ENCODE assay signal across 13 cellular contexts in the genomic region with DNA sequence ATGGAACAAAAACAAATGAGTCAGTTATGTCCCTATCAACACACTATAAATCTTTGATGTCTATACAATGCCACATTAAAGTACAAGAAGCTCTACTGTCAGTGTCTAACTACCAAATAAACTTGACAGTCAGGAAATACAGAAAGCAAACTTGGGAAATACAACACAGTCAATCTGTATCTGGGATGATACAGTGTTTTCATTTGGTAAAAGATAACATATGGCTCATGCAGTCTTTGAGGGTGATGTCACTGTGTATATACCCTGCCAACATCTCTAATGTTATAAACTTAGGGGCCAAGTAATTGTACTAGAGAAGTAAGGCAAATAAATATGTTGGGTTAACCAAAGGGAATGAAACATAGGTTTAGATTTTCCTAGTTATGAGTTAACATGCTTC.
DNase-seq lines count a peak whose midpoint lies in the region; ATAC-seq, FAIRE-seq and TF ChIP-seq lines count a peak whose summit lies in the region.
"Had no signal": no experiment of that assay in that cellular context is flagged by ENCODE, and none has a peak within 500 bp of the region (broad histone marks: within the 10 kb centered on the region; RNA-seq: fewer than 3 reads in every experiment).

No MANE protein-coding gene starts in this region.

- no peaks in the 10 kb centered on the region for H3K36me3 ChIP-seq in OCI-LY7 (ENCODE audit: insufficient read depth, low read length)
- H3K36me3 ChIP-seq: breast epithelium, Peyer's patch had no signal

- H3K4me3 ChIP-seq in fibroblast of mammary gland (ENCODE audit: control insufficient read depth, low read depth, low read length) = no peak overlapping the region
- no peak overlapping the region for H3K4me3 ChIP-seq in OCI-LY7 (ENCODE audit: low read depth, low read length, poor library complexity, severe bottlenecking)
- H3K4me3 ChIP-seq: breast epithelium, Peyer's patch had no signal

- H2AFZ ChIP-seq in OCI-LY7 (ENCODE audit: low read length) = no peak overlapping the region

- intact Hi-C loops in OCI-LY7 (cut with micrococcal nuclease; ENCODE audit: unreplicated experiment) = no loop called here

- no peaks in the 10 kb centered on the region for H3K9me2 ChIP-seq in OCI-LY7 (ENCODE audit: insufficient read depth, low read length)

- H3K9me3 ChIP-seq in OCI-LY7 (ENCODE audit: low read length) = peaks cover 17% of the 10 kb centered on the region; the same call in 1 of the 2 replicates
- H3K9me3 ChIP-seq: Peyer's patch had no signal

- no peaks in the 10 kb centered on the region for H3K79me2 ChIP-seq in OCI-LY7 (ENCODE audit: insufficient read depth, low read depth, low read length)

- no peaks in the 10 kb centered on the region for H3K4me1 ChIP-seq in OCI-LY7 (ENCODE audit: insufficient read depth, low read length, poor library complexity, severe bottlenecking)
- H3K4me1 ChIP-seq: breast epithelium, Peyer's patch had no signal

- H4K20me1 ChIP-seq in OCI-LY7 (ENCODE audit: insufficient read depth, low read length) = no peaks in the 10 kb centered on the region

- BruUV-seq in OCI-LY7 (replicated peaks; lab: Mats Ljungman, UMichigan) = no TSS peak

- CTCF ChIA-PET in OCI-LY7 (lab: Charles Lee; ENCODE audit: unreplicated experiment) = no interaction called here

- POLR2A ChIA-PET in OCI-LY7 (lab: Charles Lee) = no interaction called here

- TF ChIP-seq CTCF in fibroblast of mammary gland (conservative IDR thresholded peaks at IDR 0.05; ENCODE audit: control insufficient read depth, insufficient read depth, low read depth, low read length) = no peak
- TF ChIP-seq CTCF in OCI-LY7 (conservative IDR thresholded peaks at IDR 0.05; ENCODE audit: low read length) = no peak

- no peak overlapping the region for H3K4me2 ChIP-seq in OCI-LY7 (ENCODE audit: low read length)

- no peak for TF ChIP-seq POLR2A in H54 (IDR thresholded peaks at IDR 0.05; ENCODE audit: low read depth, low read length)

- no peak overlapping the region for H3K27ac ChIP-seq in OCI-LY7 (ENCODE audit: low read depth, low read length, poor library complexity, severe bottlenecking)
- H3K27ac ChIP-seq: breast epithelium, Peyer's patch had no signal

- peak; percentile 6 for DNase-seq in H54 (ENCODE audit: insufficient read length, low spot score)
- peak; percentile 89 for DNase-seq in fibroblast of mammary gland (ENCODE audit: low read depth)
- DNase-seq in stromal cell of bone marrow (ENCODE audit: low read depth) = peak; percentile 55
- no peak for DNase-seq in stimulated activated naive CD4-positive, alpha-beta T cell treated with Interleukin-2 at 50 U/mL for 16 hours (lab: John Stamatoyannopoulos, UW)
- DNase-seq in globus pallidus (ENCODE audit: low spot score) = no peak
- no peak for DNase-seq in OCI-LY7 (ENCODE audit: low spot score)
- DNase-seq: NCI-H1417, NCI-H510A treated with DMSO at 0.1 percent for 48 hours, Peyer's patch, small intestine had no signal

- peak; percentile 99 for FAIRE-seq in H54 (lab: Jason Lieb, UNC)
- FAIRE-seq: D721Med, small intestine had no signal

- ATAC-seq in SK-N-SH treated with all-trans-retinoic acid at 6 μM for 48 hours = peak; percentile 96

TF ChIP-seq in SK-N-SH treated with all-trans-retinoic acid at 6 μM for 48 hours, 23 proteins besides CTCF, POLR2A, EP300 and RAD21:
- TF ChIP-seq, protein P1, sequence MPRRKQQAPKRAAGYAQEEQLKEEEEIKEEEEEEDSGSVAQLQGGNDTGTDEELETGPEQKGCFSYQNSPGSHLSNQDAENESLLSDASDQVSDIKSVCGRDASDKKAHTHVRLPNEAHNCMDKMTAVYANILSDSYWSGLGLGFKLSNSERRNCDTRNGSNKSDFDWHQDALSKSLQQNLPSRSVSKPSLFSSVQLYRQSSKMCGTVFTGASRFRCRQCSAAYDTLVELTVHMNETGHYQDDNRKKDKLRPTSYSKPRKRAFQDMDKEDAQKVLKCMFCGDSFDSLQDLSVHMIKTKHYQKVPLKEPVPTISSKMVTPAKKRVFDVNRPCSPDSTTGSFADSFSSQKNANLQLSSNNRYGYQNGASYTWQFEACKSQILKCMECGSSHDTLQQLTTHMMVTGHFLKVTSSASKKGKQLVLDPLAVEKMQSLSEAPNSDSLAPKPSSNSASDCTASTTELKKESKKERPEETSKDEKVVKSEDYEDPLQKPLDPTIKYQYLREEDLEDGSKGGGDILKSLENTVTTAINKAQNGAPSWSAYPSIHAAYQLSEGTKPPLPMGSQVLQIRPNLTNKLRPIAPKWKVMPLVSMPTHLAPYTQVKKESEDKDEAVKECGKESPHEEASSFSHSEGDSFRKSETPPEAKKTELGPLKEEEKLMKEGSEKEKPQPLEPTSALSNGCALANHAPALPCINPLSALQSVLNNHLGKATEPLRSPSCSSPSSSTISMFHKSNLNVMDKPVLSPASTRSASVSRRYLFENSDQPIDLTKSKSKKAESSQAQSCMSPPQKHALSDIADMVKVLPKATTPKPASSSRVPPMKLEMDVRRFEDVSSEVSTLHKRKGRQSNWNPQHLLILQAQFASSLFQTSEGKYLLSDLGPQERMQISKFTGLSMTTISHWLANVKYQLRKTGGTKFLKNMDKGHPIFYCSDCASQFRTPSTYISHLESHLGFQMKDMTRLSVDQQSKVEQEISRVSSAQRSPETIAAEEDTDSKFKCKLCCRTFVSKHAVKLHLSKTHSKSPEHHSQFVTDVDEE (CRISPR knock-in tag; IDR thresholded peaks at IDR 0.05) = no peak
- TF ChIP-seq CREB5 (CRISPR knock-in tag; IDR thresholded peaks at IDR 0.05; ENCODE audit: low read depth) (peak; percentile 84), ISL1 (CRISPR knock-in tag; IDR thresholded peaks at IDR 0.05) (peak; percentile 77), ARNTL (CRISPR knock-in tag; IDR thresholded peaks at IDR 0.05; ENCODE audit: borderline replicate concordance, low read depth) (no peak), CSDC2 (CRISPR knock-in tag; IDR thresholded peaks at IDR 0.05) (0 out of 2 replicates have a peak, but pooled peaks have one; percentile 53)

Comparison
In these comparisons a context has a peak if more than half of its experiments do, and no peak if none do; other contexts are left out.
1. DNase-seq: peak in H54 (single experiment), fibroblast of mammary gland (single experiment) and stromal cell of bone marrow (single experiment); none in stimulated activated naive CD4-positive, alpha-beta T cell treated with Interleukin-2 at 50 U/mL for 16 hours (single experiment), globus pallidus (single experiment) and OCI-LY7 (single experiment).